13 cellular contexts compared by ENCODE assay signal in genomic region chr20:47508228-47508752, GRCh38. TPM values are rescaled to one million over a fixed set of nuclear protein-coding genes. Genes with fewer than 3 reads are reported as not detected.
DNase-seq lines count a peak whose midpoint lies in the region; ATAC-seq and TF ChIP-seq lines count a peak whose summit lies in the region.
"Had no signal": no experiment of that assay in that cellular context is flagged by ENCODE, and none has a peak within 500 bp of the region (broad histone marks: within the 10 kb centered on the region; RNA-seq: fewer than 3 reads in every experiment).

No MANE protein-coding gene starts in this region.

- no peak overlapping the region for H2BK12ac ChIP-seq in neuronal stem cell (ENCODE audit: low read length)

- H3K9ac ChIP-seq in Loucy (ENCODE audit: low read depth, low read length, poor library complexity, severe bottlenecking) (peak overlapping the region; percentile 71), neuronal stem cell (ENCODE audit: low read depth, low read length, poor library complexity) (no peak overlapping the region)

- H3K23ac ChIP-seq in neuronal stem cell (ENCODE audit: low read depth, low read length, poor library complexity) = no peak overlapping the region

- no peak for DNase-seq in activated T-cell treated with anti-CD3 and anti-CD28 coated beads, Interleukin-2, amount 50 U/mL, for 72 hours
- DNase-seq in activated T-cell treated with anti-CD3 and anti-CD28 coated beads, Interleukin-2, amount 50 U/mL, for 1 hour = no peak
- no peak for DNase-seq in activated naive CD8-positive, alpha-beta T cell treated with anti-CD3 and anti-CD28 coated beads, Interleukin-2, amount 10 ng/mL, durations not matched to agents 7 days and 5 days
- DNase-seq in neuronal stem cell (ENCODE audit: low spot score) (peak; percentile 15), NCI-H2029 treated with DMSO at 0.1 percent for 48 hours (lab: John Stamatoyannopoulos, UW) (no peak), germinal center (ENCODE audit: low spot score) (no peak)
- no peak for DNase-seq in stimulated activated CD4-positive, alpha-beta T cell treated with anti-CD3 and anti-CD28 coated beads, Interleukin-4, amount 100 ng/mL, for 4 hours
- DNase-seq: activated CD4-positive, CD25-positive, alpha-beta regulatory T cell treated with anti-CD3 and anti-CD28 coated beads, Interleukin-2, amount 50 U/mL, for 72 hours; immature natural killer cell; NCI-H2171 treated with DMSO at 0.1 percent for 48 hours; thyroid gland had no signal

- peak overlapping the region; percentile 88 for H3K27ac Mint-ChIP-seq in activated T-cell treated with anti-CD3 and anti-CD28 coated beads, Interleukin-2, amount 50 U/mL, for 72 hours
- peak overlapping the region; percentile 85 for H3K27ac Mint-ChIP-seq in activated naive CD8-positive, alpha-beta T cell treated with anti-CD3 and anti-CD28 coated beads, Interleukin-2, amount 10 ng/mL, durations not matched to agents 7 days and 5 days

- H3K4me1 ChIP-seq in Loucy (ENCODE audit: insufficient read depth, low read length, poor library complexity, severe bottlenecking) (peaks cover 53% of the 10 kb centered on the region), neuronal stem cell (ENCODE audit: control insufficient read depth in 2 of 2, insufficient read depth in 1 of 2, low read depth in 1 of 2, low read length in 2 of 2) (peaks cover 7 to 26% of the 10 kb centered on the region in 2 donors)

- POLR2A ChIA-PET in activated naive CD8-positive, alpha-beta T cell treated with anti-CD3 and anti-CD28 coated beads, Interleukin-2, amount 10 ng/mL, durations not matched to agents 7 days and 5 days (lab: Charles Lee) = interaction anchor here (1.0 to 1.1 kb wide), 3 partner anchors 21 to 24 kb away, joined by 4 read pairs; no protein-coding TSS in a partner anchor

- peaks cover 2% of the 10 kb centered on the region for H3K79me1 ChIP-seq in neuronal stem cell (ENCODE audit: low read depth, low read length)

- no peaks in the 10 kb centered on the region for H3K9me3 ChIP-seq in Loucy (ENCODE audit: insufficient read depth, low read depth, low read length)
- H3K9me3 ChIP-seq in neuronal stem cell (replicated peaks in 1 of 2; ENCODE audit: control insufficient read depth in 2 of 2, insufficient read depth in 1 of 2, low read depth in 1 of 2, low read length in 2 of 2) = no peaks in the 10 kb centered on the region
- H3K9me3 ChIP-seq: gastroesophageal sphincter, thyroid gland had no signal

- no peaks in the 10 kb centered on the region for H3K27me3 Mint-ChIP-seq in activated T-cell treated with anti-CD3 and anti-CD28 coated beads, Interleukin-2, amount 50 U/mL, for 72 hours (ENCODE audit: low read depth)
- no peaks in the 10 kb centered on the region for H3K27me3 Mint-ChIP-seq in activated naive CD8-positive, alpha-beta T cell treated with anti-CD3 and anti-CD28 coated beads, Interleukin-2, amount 10 ng/mL, durations not matched to agents 7 days and 5 days

- TF ChIP-seq CTCF in Loucy (conservative IDR thresholded peaks at IDR 0.05; ENCODE audit: low read length) = no peak

- H3K4me3 ChIP-seq in Loucy (ENCODE audit: low read length, poor library complexity, severe bottlenecking) = peak overlapping the region; percentile 60
- no peak overlapping the region for H3K4me3 ChIP-seq in neuronal stem cell (ENCODE audit: low read length in 2 of 2)
- H3K4me3 ChIP-seq: gastroesophageal sphincter, thyroid gland had no signal

- peak overlapping the region; percentile 67 for H3K4me2 ChIP-seq in Loucy (ENCODE audit: low read depth, low read length, poor library complexity, severe bottlenecking)
- H3K4me2 ChIP-seq in neuronal stem cell (ENCODE audit: insufficient read depth, low read length, poor library complexity, severe bottlenecking) = no peak overlapping the region

- ATAC-seq in activated T-cell treated with anti-CD3 and anti-CD28 coated beads, Interleukin-2, amount 50 U/mL, for 72 hours (replicated peaks in 1 of 2) = no peak
- ATAC-seq in activated naive CD8-positive, alpha-beta T cell treated with anti-CD3 and anti-CD28 coated beads, Interleukin-2, amount 10 ng/mL, durations not matched to agents 7 days and 5 days (ENCODE audit: low read depth) = peak; percentile 47
- ATAC-seq: gastroesophageal sphincter had no signal

- H3K4ac ChIP-seq in neuronal stem cell (ENCODE audit: low read length) = no peak overlapping the region

- no peak overlapping the region for H2BK120ac ChIP-seq in neuronal stem cell (ENCODE audit: low read depth, low read length)

- no peak overlapping the region for H4K8ac ChIP-seq in neuronal stem cell (ENCODE audit: low read depth, low read length)

- no peak overlapping the region for H2AK5ac ChIP-seq in neuronal stem cell (ENCODE audit: low read depth, low read length)

- no peak overlapping the region for H2BK15ac ChIP-seq in neuronal stem cell (ENCODE audit: low read length)

- peaks cover 10% of the 10 kb centered on the region for H4K20me1 ChIP-seq in Loucy (ENCODE audit: insufficient read depth, low read length, poor library complexity, severe bottlenecking)

- H3K9me2 ChIP-seq in Loucy (replicated peaks; ENCODE audit: low read depth, low read length) = no peaks in the 10 kb centered on the region

- H3K79me2 ChIP-seq in Loucy (ENCODE audit: insufficient read depth, low read length) = peaks cover 92% of the 10 kb centered on the region

- no peak overlapping the region for H3K27ac ChIP-seq in neuronal stem cell (replicated peaks; ENCODE audit: low read length)
- H3K27ac ChIP-seq: gastroesophageal sphincter, thyroid gland had no signal

- no peaks in the 10 kb centered on the region for H3K9me3 Mint-ChIP-seq in activated T-cell treated with anti-CD3 and anti-CD28 coated beads, Interleukin-2, amount 50 U/mL, for 72 hours
- H3K9me3 Mint-ChIP-seq in activated naive CD8-positive, alpha-beta T cell treated with anti-CD3 and anti-CD28 coated beads, Interleukin-2, amount 10 ng/mL, durations not matched to agents 7 days and 5 days = no peaks in the 10 kb centered on the region
- H3K9me3 Mint-ChIP-seq: immature natural killer cell had no signal

- no peak overlapping the region for H3K18ac ChIP-seq in neuronal stem cell (ENCODE audit: low read length)

- H3K4me3 Mint-ChIP-seq in activated T-cell treated with anti-CD3 and anti-CD28 coated beads, Interleukin-2, amount 50 U/mL, for 72 hours = peak overlapping the region; percentile 78 to 81
- H3K4me3 Mint-ChIP-seq in activated naive CD8-positive, alpha-beta T cell treated with anti-CD3 and anti-CD28 coated beads, Interleukin-2, amount 10 ng/mL, durations not matched to agents 7 days and 5 days = peak overlapping the region; percentile 82

- no peak overlapping the region for H4K91ac ChIP-seq in neuronal stem cell (ENCODE audit: low read depth, low read length, poor library complexity)

- H3K36me3 Mint-ChIP-seq in activated T-cell treated with anti-CD3 and anti-CD28 coated beads, Interleukin-2, amount 50 U/mL, for 72 hours (ENCODE audit: insufficient read depth in 2 of 2) = peaks cover 15 to 18% of the 10 kb centered on the region in 2 donors
- peaks cover 18% of the 10 kb centered on the region for H3K36me3 Mint-ChIP-seq in activated naive CD8-positive, alpha-beta T cell treated with anti-CD3 and anti-CD28 coated beads, Interleukin-2, amount 10 ng/mL, durations not matched to agents 7 days and 5 days
- H3K36me3 Mint-ChIP-seq: immature natural killer cell had no signal

- no peaks in the 10 kb centered on the region for H3K27me3 ChIP-seq in Loucy (ENCODE audit: insufficient read depth, low read length, poor library complexity, severe bottlenecking)
- H3K27me3 ChIP-seq in neuronal stem cell (ENCODE audit: control insufficient read depth in 3 of 3, insufficient read depth in 3 of 3, low read depth in 1 of 3, low read length in 3 of 3) = no peaks in the 10 kb centered on the region
- H3K27me3 ChIP-seq: gastroesophageal sphincter, thyroid gland had no signal

- H3K4me1 Mint-ChIP-seq in activated T-cell treated with anti-CD3 and anti-CD28 coated beads, Interleukin-2, amount 50 U/mL, for 72 hours (ENCODE audit: low read depth) = peaks cover 86% of the 10 kb centered on the region
- peaks cover 62% of the 10 kb centered on the region for H3K4me1 Mint-ChIP-seq in activated naive CD8-positive, alpha-beta T cell treated with anti-CD3 and anti-CD28 coated beads, Interleukin-2, amount 10 ng/mL, durations not matched to agents 7 days and 5 days

- no peaks in the 10 kb centered on the region for H3F3A ChIP-seq in Loucy (ENCODE audit: low read depth)

- H3K36me3 ChIP-seq in Loucy (ENCODE audit: insufficient read depth, low read length) (no peaks in the 10 kb centered on the region), neuronal stem cell (replicated peaks in 1 of 2; ENCODE audit: control insufficient read depth in 2 of 2, insufficient read depth in 2 of 2, low read length in 2 of 2) (no peaks in the 10 kb centered on the region)
- H3K36me3 ChIP-seq: gastroesophageal sphincter, thyroid gland had no signal

- H3K14ac ChIP-seq in neuronal stem cell (ENCODE audit: low read length) = no peak overlapping the region

- H2BK5ac ChIP-seq in neuronal stem cell (ENCODE audit: low read length) = no peak overlapping the region

- H2AFZ ChIP-seq in Loucy (ENCODE audit: low read length) (peak overlapping the region; percentile 10; the same call in 1 of the 2 replicates), neuronal stem cell (ENCODE audit: low read length) (no peak overlapping the region)

RNA-seq across cellular contexts. Expression of gene NCOA3, which starts 6.6 kb away (rescaled TPM):
- 100 to 1,000 TPM in 1 of 2 donors, 10 to 100 TPM in 1; 76.0 to 113 TPM for total RNA-seq in activated T-cell treated with anti-CD3 and anti-CD28 coated beads, Interleukin-2, amount 50 U/mL, for 72 hours
- 10 to 100 TPM; 71.3 to 74.2 TPM for total RNA-seq in activated naive CD8-positive, alpha-beta T cell treated with anti-CD3 and anti-CD28 coated beads, Interleukin-2, amount 10 ng/mL, durations not matched to agents 7 days and 5 days
- 12.4 TPM for polyA plus RNA-seq in neuronal stem cell (2013, experiment 1 of 2)
- polyA plus RNA-seq in neuronal stem cell (2013, experiment 2 of 2) = 13.0 TPM
